ENCODE assay signal across 8 cellular contexts in the genomic region with DNA sequence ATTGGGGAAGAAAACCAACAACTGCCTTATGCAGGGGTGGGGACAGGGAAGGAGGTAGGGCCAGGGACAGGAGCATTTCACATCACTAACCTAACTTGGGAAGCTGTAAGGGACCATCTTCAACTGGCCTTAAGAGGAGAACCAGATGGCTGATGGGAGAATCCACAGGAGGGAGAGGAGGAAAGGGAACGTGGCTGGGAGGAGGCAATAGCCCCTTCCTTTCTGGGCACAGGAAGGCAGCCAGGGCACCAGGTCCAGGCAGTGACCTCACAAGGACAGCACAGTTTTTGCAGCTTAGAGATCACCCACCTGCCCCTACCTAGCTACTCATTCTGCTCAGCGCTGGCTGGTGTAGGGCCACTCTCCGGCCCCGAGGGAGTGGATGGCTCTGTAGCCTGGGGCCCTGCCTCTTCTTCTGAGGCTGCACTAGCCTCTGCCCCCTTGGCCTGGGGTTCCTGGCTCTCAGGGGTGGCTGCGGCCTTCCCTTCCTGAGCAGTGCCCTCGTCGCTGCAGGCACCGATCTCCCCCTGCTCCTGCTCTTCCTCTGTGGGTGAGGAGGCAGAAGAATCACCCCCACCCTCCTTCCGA. TPM values are rescaled to one million over a fixed set of nuclear protein-coding genes. Genes with fewer than 3 reads are reported as not detected.
A peak's percentile ranks its signal among the peaks of the same experiment; 100 is the strongest.
DNase-seq lines count a peak whose midpoint lies in the region; ATAC-seq lines count a peak whose summit lies in the region.

No MANE protein-coding gene starts in this region.

- peak overlapping the region in 1 of 2 experiments; percentile 89 for H3K14ac ChIP-seq in mesenchymal stem cell (ENCODE audit: low read length in 2 of 2)

- H3K18ac ChIP-seq in mesenchymal stem cell (ENCODE audit: low read depth in 1 of 2, low read length in 2 of 2), result peak overlapping the region in 1 of 2 experiments; percentile 37

- H3K9me2 ChIP-seq in GM23248 (ENCODE audit: insufficient read depth), result no peaks in the 10 kb centered on the region

- H2BK120ac ChIP-seq in mesenchymal stem cell (ENCODE audit: low read depth, low read length), result no peak overlapping the region

- peak overlapping the region; percentile 76; the same call in 1 of the 2 replicates for H3K9ac ChIP-seq in GM23248
- peak overlapping the region; percentile 83 for H3K9ac ChIP-seq in mesenchymal stem cell (ENCODE audit: low read length)

- H3K23ac ChIP-seq in mesenchymal stem cell (ENCODE audit: low read length in 2 of 2), result peak overlapping the region in 1 of 2 experiments; percentile 63

- H3K27me3 ChIP-seq in ACC112 (ENCODE audit: insufficient read depth, low read length) (no peaks in the 10 kb centered on the region), GM23248 (replicated peaks; ENCODE audit: insufficient read depth) (no peaks in the 10 kb centered on the region), mesenchymal stem cell (ENCODE audit: control insufficient read depth in 1 of 2, insufficient read depth in 1 of 2, low read length in 2 of 2) (no peaks in the 10 kb centered on the region)

- H3K9me3 ChIP-seq in GM23248 (ENCODE audit: low read depth) (no peaks in the 10 kb centered on the region), mesenchymal stem cell (ENCODE audit: control insufficient read depth, low read length) (no peaks in the 10 kb centered on the region)

- DNase-seq in GM23248, result no peak
- DNase-seq in mesenchymal stem cell, result no peak
- DNase-seq in NCI-H345 (lab: John Stamatoyannopoulos, UW), result no peak
- DNase-seq in AML-193 (lab: John Stamatoyannopoulos, UW), result no peak
- DNase-seq in GM19240 (ENCODE audit: insufficient read length, low spot score), result no peak

- H2AK5ac ChIP-seq in mesenchymal stem cell (ENCODE audit: low read length, severe bottlenecking), result no peak overlapping the region

- H3K79me2 ChIP-seq in ACC112 (ENCODE audit: control insufficient read depth, insufficient read depth, low read length, unreplicated experiment) (peaks cover 2% of the 10 kb centered on the region), GM23248 (ENCODE audit: insufficient read depth) (no peaks in the 10 kb centered on the region)

- H4K20me1 ChIP-seq in GM23248 (ENCODE audit: insufficient read depth), result no peaks in the 10 kb centered on the region

- H3K27ac ChIP-seq in ACC112 (ENCODE audit: low read depth, low read length) (no peak overlapping the region), GM23248 (no peak overlapping the region), angular gyrus (ENCODE audit: low read depth, low read length) (peak overlapping the region; percentile 80), mesenchymal stem cell (ENCODE audit: low read length, poor library complexity, severe bottlenecking) (peak overlapping the region; percentile 2)

- in situ Hi-C loops in GM23248 (cut with MboI), result no loop called here

- H2BK5ac ChIP-seq in mesenchymal stem cell (ENCODE audit: low read depth, low read length, poor library complexity, severe bottlenecking), result no peak overlapping the region

- H2BK15ac ChIP-seq in mesenchymal stem cell (ENCODE audit: low read depth, poor library complexity, severe bottlenecking), result no peak overlapping the region

- peak overlapping the region; percentile 89 for H3K4me3 ChIP-seq in ACC112 (ENCODE audit: low read depth, low read length)
- peak overlapping the region; percentile 79 for H3K4me3 ChIP-seq in GM23248
- H3K4me3 ChIP-seq in mesenchymal stem cell (ENCODE audit: insufficient read depth in 1 of 2, low read depth in 1 of 2, low read length in 2 of 2), result peak overlapping the region; percentile 82 to 88

- H3F3A ChIP-seq in GM23248 (ENCODE audit: insufficient read depth), result peaks cover 15% of the 10 kb centered on the region; the same call in 1 of the 2 replicates

- WGBS in GM23248 (ENCODE audit: low coverage in 1 of 2, low lambda C conversion rate in 2 of 2, missing lambda C conversion rate in 2 of 2), 2 experiments, result 81 to 92% methylated on average over 9 of the region's 9 CpGs
- 31% methylated on average over 8 of the region's 9 CpGs for WGBS in mesenchymal stem cell

- peaks cover 3% of the 10 kb centered on the region for H3K79me1 ChIP-seq in mesenchymal stem cell (replicated peaks; ENCODE audit: low read length, poor library complexity, severe bottlenecking)

- H2BK12ac ChIP-seq in mesenchymal stem cell (ENCODE audit: low read length in 2 of 2), result peak overlapping the region in 1 of 2 experiments; percentile 15

- H3K4me1 ChIP-seq in ACC112 (ENCODE audit: control insufficient read depth, insufficient read depth, low read length, unreplicated experiment) (peaks cover 20% of the 10 kb centered on the region), GM23248 (ENCODE audit: insufficient read depth) (peaks cover 13% of the 10 kb centered on the region; the same call in 1 of the 2 replicates), mesenchymal stem cell (ENCODE audit: control insufficient read depth, insufficient read depth, low read depth, low read length) (peaks cover 50% of the 10 kb centered on the region)

- H4K91ac ChIP-seq in mesenchymal stem cell (ENCODE audit: low read length), result peak overlapping the region; percentile 34

- ATAC-seq in GM21526 (IDR thresholded peaks at IDR 0.05; ENCODE audit: low FRiP score, unreplicated experiment), result no peak

- peak overlapping the region; percentile 77 for H3K4me2 ChIP-seq in GM23248 (ENCODE audit: unreplicated experiment)
- peak overlapping the region; percentile 71 for H3K4me2 ChIP-seq in mesenchymal stem cell (ENCODE audit: low read length, poor library complexity, severe bottlenecking)

- H4K8ac ChIP-seq in mesenchymal stem cell (ENCODE audit: low read length), result no peak overlapping the region

- no peak overlapping the region for H2AFZ ChIP-seq in ACC112 (ENCODE audit: low read length, unreplicated experiment)
- H2AFZ ChIP-seq in GM23248, result no peak overlapping the region
- H2AFZ ChIP-seq in mesenchymal stem cell (ENCODE audit: low read depth, low read length), result no peak overlapping the region

- H3K36me3 ChIP-seq in ACC112 (ENCODE audit: insufficient read depth, low read length) (peaks cover 16% of the 10 kb centered on the region; the same call in 1 of the 2 replicates), GM23248 (ENCODE audit: low read depth) (no peaks in the 10 kb centered on the region), mesenchymal stem cell (ENCODE audit: control insufficient read depth in 1 of 2, insufficient read depth in 2 of 2, low read depth in 1 of 2, low read length in 2 of 2) (peaks cover 46 to 52% of the 10 kb centered on the region in 2 experiments)

- H3K4ac ChIP-seq in mesenchymal stem cell (ENCODE audit: low read depth in 1 of 2, low read length in 2 of 2), result no peak overlapping the region

RNA-seq across cellular contexts. Expression of a gene that starts 1.7 kb away (rescaled TPM):
- 13.5 and 16.6 TPM in 2 replicates for total RNA-seq in GM23248 (2014; rRNA removed; shearing (Covaris generic))
- 22.1 and 22.2 TPM in 2 replicates for polyA plus RNA-seq in GM23248 (2016; fragmentation: Nextera tagmentation; extraction: Ambion mirVana)
- 391 TPM for polyA plus RNA-seq in mesenchymal stem cell (2013, experiment 1 of 2)
- polyA plus RNA-seq in mesenchymal stem cell (2013, experiment 2 of 2), result 395 TPM

RNA-seq across cellular contexts. Expression of a gene that starts 27.9 kb away (rescaled TPM):
- total RNA-seq in GM23248 (2014; rRNA removed; shearing (Covaris generic)), result 1.1 and 3.2 TPM in 2 replicates
- polyA plus RNA-seq in GM23248 (2016; fragmentation: Nextera tagmentation; extraction: Ambion mirVana), result 2.9 and 3.1 TPM in 2 replicates
- 3.5 TPM for polyA plus RNA-seq in mesenchymal stem cell (2013, experiment 1 of 2)
- 2.7 TPM for polyA plus RNA-seq in mesenchymal stem cell (2013, experiment 2 of 2)

RNA-seq across cellular contexts. Expression of a gene that starts 28.0 kb away (rescaled TPM):
- 0.22 TPM in 1 of 2 replicates, not detected in the other for total RNA-seq in GM23248 (2014; rRNA removed; shearing (Covaris generic))
- polyA plus RNA-seq in GM23248 (2016; fragmentation: Nextera tagmentation; extraction: Ambion mirVana), result 0.47 TPM in 1 of 2 replicates, not detected in the other
- 0.86 TPM for polyA plus RNA-seq in mesenchymal stem cell (2013, experiment 1 of 2)
- 0.52 TPM for polyA plus RNA-seq in mesenchymal stem cell (2013, experiment 2 of 2)

RNA-seq across cellular contexts. Expression of a gene that starts 42.5 kb away (rescaled TPM):
- 52.5 and 58.5 TPM in 2 replicates for total RNA-seq in GM23248 (2014; rRNA removed; shearing (Covaris generic))
- polyA plus RNA-seq in GM23248 (2016; fragmentation: Nextera tagmentation; extraction: Ambion mirVana), result 53.8 and 56.9 TPM in 2 replicates
- 73.3 TPM for polyA plus RNA-seq in mesenchymal stem cell (2013, experiment 1 of 2)
- 73.2 TPM for polyA plus RNA-seq in mesenchymal stem cell (2013, experiment 2 of 2)

RNA-seq across cellular contexts. Expression of a gene that starts 59.9 kb away (rescaled TPM):
- 83.8 and 94.9 TPM in 2 replicates for total RNA-seq in GM23248 (2014; rRNA removed; shearing (Covaris generic))
- polyA plus RNA-seq in GM23248 (2016; fragmentation: Nextera tagmentation; extraction: Ambion mirVana), result 47.5 and 47.8 TPM in 2 replicates
- 35.1 TPM for polyA plus RNA-seq in mesenchymal stem cell (2013, experiment 1 of 2)
- polyA plus RNA-seq in mesenchymal stem cell (2013, experiment 2 of 2), result 33.7 TPM

Comparison
In these comparisons a context has a peak if more than half of its experiments do, and no peak if none do; other contexts are left out.
1. H3K27ac ChIP-seq: peak in angular gyrus (single experiment) and mesenchymal stem cell (single experiment); none in ACC112 (single experiment) and GM23248 (single experiment).
2. Peak in every context shown above with its lines, with median percentiles within 50 percentile points of each other: H3K4me3 ChIP-seq.